In the genomic region with DNA sequence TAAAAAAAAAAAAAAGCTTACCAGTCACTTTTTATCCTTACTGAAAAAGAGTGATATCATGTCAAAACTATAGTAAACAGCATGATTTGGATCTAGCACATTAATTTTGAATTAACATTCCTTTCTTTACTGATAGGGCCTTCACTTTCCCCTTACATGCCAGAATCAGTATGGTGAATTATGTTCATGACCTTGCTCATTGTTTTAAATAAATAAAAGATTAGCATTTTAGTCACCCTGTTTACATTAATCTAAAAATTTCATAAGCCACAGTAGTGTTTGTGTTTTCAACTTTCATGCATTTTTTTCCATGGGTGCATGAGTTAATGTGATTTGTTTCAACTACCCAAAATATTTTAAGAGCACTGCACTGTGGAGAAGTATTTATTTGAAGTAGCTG, we compare ENCODE assay signal across 1 cellular context.
TF ChIP-seq lines count a peak whose summit lies in the region.

No MANE protein-coding gene starts in this region.

TF ChIP-seq in IMR-90, 13 proteins besides CTCF, POLR2A, EP300 and RAD21 (continued from another document):
- TF ChIP-seq, protein P1, sequence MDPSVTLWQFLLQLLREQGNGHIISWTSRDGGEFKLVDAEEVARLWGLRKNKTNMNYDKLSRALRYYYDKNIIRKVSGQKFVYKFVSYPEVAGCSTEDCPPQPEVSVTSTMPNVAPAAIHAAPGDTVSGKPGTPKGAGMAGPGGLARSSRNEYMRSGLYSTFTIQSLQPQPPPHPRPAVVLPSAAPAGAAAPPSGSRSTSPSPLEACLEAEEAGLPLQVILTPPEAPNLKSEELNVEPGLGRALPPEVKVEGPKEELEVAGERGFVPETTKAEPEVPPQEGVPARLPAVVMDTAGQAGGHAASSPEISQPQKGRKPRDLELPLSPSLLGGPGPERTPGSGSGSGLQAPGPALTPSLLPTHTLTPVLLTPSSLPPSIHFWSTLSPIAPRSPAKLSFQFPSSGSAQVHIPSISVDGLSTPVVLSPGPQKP (IDR thresholded peaks at IDR 0.05; ENCODE audit: borderline replicate concordance, low read depth, low read length): no peak
- no peak for TF ChIP-seq CEBPB (IDR thresholded peaks at IDR 0.05; ENCODE audit: low read depth, low read length)
- no peak for TF ChIP-seq SMC3 (IDR thresholded peaks at IDR 0.05; ENCODE audit: low read depth, low read length)
- TF ChIP-seq MAZ (IDR thresholded peaks at IDR 0.05; ENCODE audit: borderline replicate concordance, low read depth, low read length): no peak
- no peak for TF ChIP-seq CHD1 (IDR thresholded peaks at IDR 0.05; ENCODE audit: low read depth, low read length)
TF ChIP-seq in IMR-90: peak in this region for 0.
